In the genomic region with DNA sequence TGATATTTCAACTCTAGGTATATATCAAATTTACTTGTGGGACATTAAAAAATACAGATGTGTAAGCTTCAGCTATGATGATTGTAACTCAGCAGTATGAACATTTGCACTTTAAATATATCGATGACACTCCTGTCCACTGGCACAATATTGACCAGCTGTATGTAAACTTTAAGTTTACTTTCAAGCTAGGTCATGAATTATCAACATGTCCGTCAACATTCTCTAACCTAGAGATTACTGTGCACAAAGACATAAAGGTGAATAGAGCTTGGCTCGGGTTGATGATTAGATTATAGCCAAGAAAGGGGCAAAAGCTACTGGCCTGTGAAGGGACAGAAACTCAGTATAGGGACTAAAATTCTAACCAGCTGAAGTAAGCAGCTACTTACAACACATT, we compare ENCODE assay signal across 1 cellular context.
TF ChIP-seq lines count a peak whose summit lies in the region.

No MANE protein-coding gene starts in this region.

TF ChIP-seq in HepG2, 621 proteins besides CTCF, POLR2A, EP300 and RAD21 (continued from another document and continues in another):
- TF ChIP-seq RERE (CRISPR knock-in tag; IDR thresholded peaks at IDR 0.05; ENCODE audit: low read depth) (0 out of 2 replicates have a peak, but pooled peaks have one; percentile 33), ZNF160 (CRISPR knock-in tag; IDR thresholded peaks at IDR 0.05) (no peak), CBX2 (IDR thresholded peaks at IDR 0.05; ENCODE audit: low read depth, low read length) (no peak), CBX2 (CRISPR knock-in tag; IDR thresholded peaks at IDR 0.05; ENCODE audit: low read depth) (no peak), ZNF761 (CRISPR knock-in tag; conservative IDR thresholded peaks at IDR 0.05) (no peak), DMAP1 (CRISPR knock-in tag; IDR thresholded peaks at IDR 0.05) (no peak), ZFP62 (CRISPR knock-in tag; IDR thresholded peaks at IDR 0.05) (no peak), ZNF512 (CRISPR knock-in tag; IDR thresholded peaks at IDR 0.05) (no peak), PCBP1 (IDR thresholded peaks at IDR 0.05; ENCODE audit: borderline replicate concordance, low read depth, low read length) (no peak), ZNF770 (CRISPR knock-in tag; IDR thresholded peaks at IDR 0.05) (no peak), GABPB1 (CRISPR knock-in tag; IDR thresholded peaks at IDR 0.05) (no peak), SETDB1 (CRISPR knock-in tag; IDR thresholded peaks at IDR 0.05; ENCODE audit: borderline replicate concordance) (no peak), MIXL1 (CRISPR knock-in tag; IDR thresholded peaks at IDR 0.05) (peak; percentile 60), ZNF564 (CRISPR knock-in tag; IDR thresholded peaks at IDR 0.05) (no peak), FOXJ3 (CRISPR knock-in tag; IDR thresholded peaks at IDR 0.05; ENCODE audit: borderline replicate concordance) (no peak; the same call in 1 of the 2 replicates), KLF13 (CRISPR knock-in tag; IDR thresholded peaks at IDR 0.05) (no peak), TAF1 (CRISPR knock-in tag; IDR thresholded peaks at IDR 0.05) (no peak), HINFP (CRISPR knock-in tag; IDR thresholded peaks at IDR 0.05; ENCODE audit: low read depth) (no peak), STAG1 (CRISPR knock-in tag; IDR thresholded peaks at IDR 0.05) (no peak), KDM2A (CRISPR knock-in tag; IDR thresholded peaks at IDR 0.05; ENCODE audit: borderline replicate concordance, low read depth) (no peak), LBX2 (CRISPR knock-in tag; IDR thresholded peaks at IDR 0.05; ENCODE audit: borderline replicate concordance) (no peak), ZNF496 (CRISPR knock-in tag; IDR thresholded peaks at IDR 0.05; ENCODE audit: insufficient replicate concordance) (no peak), ZNF136 (CRISPR knock-in tag; IDR thresholded peaks at IDR 0.05; ENCODE audit: low read depth) (no peak), FOXP1 (IDR thresholded peaks at IDR 0.05) (no peak), FOXP1 (CRISPR knock-in tag; IDR thresholded peaks at IDR 0.05) (peak; percentile 71), KLF9 (CRISPR knock-in tag; IDR thresholded peaks at IDR 0.05; ENCODE audit: low read depth) (no peak), ZSCAN30 (CRISPR knock-in tag; IDR thresholded peaks at IDR 0.05) (no peak), SMAD1 (CRISPR knock-in tag; IDR thresholded peaks at IDR 0.05; ENCODE audit: borderline replicate concordance, low read depth) (no peak), NCOA1 (CRISPR knock-in tag; IDR thresholded peaks at IDR 0.05) (no peak), SOX13 (IDR thresholded peaks at IDR 0.05) (no peak), SOX13 (CRISPR knock-in tag; conservative IDR thresholded peaks at IDR 0.05 in 1 of 2, IDR thresholded peaks at IDR 0.05 in 1 of 2) (peak in 1 of 2 experiments; percentile 45; a peak in 1 of 4 replicates), SALL1 (CRISPR knock-in tag; IDR thresholded peaks at IDR 0.05) (no peak), NFIB (CRISPR knock-in tag; IDR thresholded peaks at IDR 0.05; ENCODE audit: borderline replicate concordance) (no peak), TCF7L2 (IDR thresholded peaks at IDR 0.05; ENCODE audit: low read depth, low read length) (no peak), ZBTB8A (CRISPR knock-in tag; IDR thresholded peaks at IDR 0.05; ENCODE audit: borderline replicate concordance, low read depth) (no peak), MAF1 (CRISPR knock-in tag; IDR thresholded peaks at IDR 0.05; ENCODE audit: borderline replicate concordance) (no peak), RFX1 (IDR thresholded peaks at IDR 0.05) (no peak), TSC22D2 (CRISPR knock-in tag; IDR thresholded peaks at IDR 0.05; ENCODE audit: borderline replicate concordance) (no peak), ARID2 (CRISPR knock-in tag; IDR thresholded peaks at IDR 0.05; ENCODE audit: borderline replicate concordance) (no peak), FOXM1 (CRISPR knock-in tag; IDR thresholded peaks at IDR 0.05) (no peak), ZSCAN21 (CRISPR knock-in tag; IDR thresholded peaks at IDR 0.05; ENCODE audit: borderline replicate concordance) (no peak), TCF7 (IDR thresholded peaks at IDR 0.05; ENCODE audit: low read depth) (0 out of 2 replicates have a peak, but pooled peaks have one; percentile 19), ZNF639 (CRISPR knock-in tag; conservative IDR thresholded peaks at IDR 0.05) (no peak), TCF12 (IDR thresholded peaks at IDR 0.05) (no peak), TCF12 (CRISPR knock-in tag; IDR thresholded peaks at IDR 0.05) (no peak), HOXD1 (CRISPR knock-in tag; IDR thresholded peaks at IDR 0.05) (no peak), ZC3H4 (CRISPR knock-in tag; IDR thresholded peaks at IDR 0.05; ENCODE audit: borderline replicate concordance) (no peak), DPF2 (CRISPR knock-in tag; IDR thresholded peaks at IDR 0.05; ENCODE audit: borderline replicate concordance, low read depth) (no peak), ZNF570 (CRISPR knock-in tag; IDR thresholded peaks at IDR 0.05; ENCODE audit: borderline replicate concordance) (no peak), HMG20A (CRISPR knock-in tag; IDR thresholded peaks at IDR 0.05; ENCODE audit: borderline replicate concordance) (no peak; the same call in 1 of the 2 replicates), MIER2 (CRISPR knock-in tag; IDR thresholded peaks at IDR 0.05) (no peak), ZNF878 (CRISPR knock-in tag; IDR thresholded peaks at IDR 0.05) (no peak), PHB2 (IDR thresholded peaks at IDR 0.05; ENCODE audit: partially characterized antibody) (no peak), REL (CRISPR knock-in tag; conservative IDR thresholded peaks at IDR 0.05) (no peak), HOXA3 (CRISPR knock-in tag; IDR thresholded peaks at IDR 0.05) (no peak), ZNF501 (CRISPR knock-in tag; IDR thresholded peaks at IDR 0.05) (no peak), FOXO1 (CRISPR knock-in tag; IDR thresholded peaks at IDR 0.05) (peak; percentile 11; the same call in 1 of the 2 replicates), MAFF (IDR thresholded peaks at IDR 0.05; ENCODE audit: low read depth, low read length) (no peak), RFXANK (CRISPR knock-in tag; IDR thresholded peaks at IDR 0.05) (no peak), ZNF672 (CRISPR knock-in tag; IDR thresholded peaks at IDR 0.05) (no peak), PREB (CRISPR knock-in tag; IDR thresholded peaks at IDR 0.05) (no peak), PLRG1 (conservative IDR thresholded peaks at IDR 0.05) (no peak), NKX3-1 (CRISPR knock-in tag; IDR thresholded peaks at IDR 0.05) (no peak), MTF1 (CRISPR knock-in tag; IDR thresholded peaks at IDR 0.05) (no peak), TEAD2 (CRISPR knock-in tag; IDR thresholded peaks at IDR 0.05) (no peak)
- TF ChIP-seq, protein P1, sequence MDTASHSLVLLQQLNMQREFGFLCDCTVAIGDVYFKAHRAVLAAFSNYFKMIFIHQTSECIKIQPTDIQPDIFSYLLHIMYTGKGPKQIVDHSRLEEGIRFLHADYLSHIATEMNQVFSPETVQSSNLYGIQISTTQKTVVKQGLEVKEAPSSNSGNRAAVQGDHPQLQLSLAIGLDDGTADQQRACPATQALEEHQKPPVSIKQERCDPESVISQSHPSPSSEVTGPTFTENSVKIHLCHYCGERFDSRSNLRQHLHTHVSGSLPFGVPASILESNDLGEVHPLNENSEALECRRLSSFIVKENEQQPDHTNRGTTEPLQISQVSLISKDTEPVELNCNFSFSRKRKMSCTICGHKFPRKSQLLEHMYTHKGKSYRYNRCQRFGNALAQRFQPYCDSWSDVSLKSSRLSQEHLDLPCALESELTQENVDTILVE (CRISPR knock-in tag; IDR thresholded peaks at IDR 0.05): no peak
